In genomic region chr9:87581949-87582637, GRCh38 we compare ENCODE assay signal across 1 cellular context.
TF ChIP-seq lines count a peak whose summit lies in the region.

No MANE protein-coding gene starts in this region.

TF ChIP-seq in liver, 16 proteins besides CTCF, POLR2A, EP300 and RAD21:
- TF ChIP-seq HNF4G (IDR thresholded peaks at IDR 0.05) (no peak), NR2F2 (IDR thresholded peaks at IDR 0.05) (no peak), EGR1 (IDR thresholded peaks at IDR 0.05; ENCODE audit: low read depth in 2 of 2) (no peak), GABPA (IDR thresholded peaks at IDR 0.05 in 1 of 2, conservative IDR thresholded peaks at IDR 0.05 in 1 of 2) (no peak)
